Comparison of ENCODE assay signal across 8 cellular contexts in the genomic region with DNA sequence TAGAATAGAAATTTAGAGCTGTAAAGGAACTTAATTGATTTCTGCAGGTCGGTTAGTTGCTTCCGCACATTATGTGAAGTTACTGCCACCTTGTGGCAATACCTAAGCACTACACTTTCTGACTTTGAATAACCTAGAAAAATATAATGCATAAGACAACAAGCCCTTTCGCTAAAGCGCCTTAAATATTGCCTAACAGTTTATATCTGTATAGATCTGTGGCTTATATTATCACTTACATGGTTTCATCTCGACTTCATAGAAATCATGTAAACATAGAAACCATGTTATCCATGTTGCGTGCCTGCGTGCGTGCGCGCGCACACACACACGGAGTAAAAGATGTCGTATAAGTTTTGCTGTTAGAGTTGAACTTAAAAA. TPM values are rescaled to one million over a fixed set of nuclear protein-coding genes. Genes with fewer than 3 reads are reported as not detected.
DNase-seq lines count a peak whose midpoint lies in the region; ATAC-seq, FAIRE-seq and TF ChIP-seq lines count a peak whose summit lies in the region.

No MANE protein-coding gene starts in this region.

- H3K9me3 ChIP-seq in IMR-90 (ENCODE audit: control insufficient read depth, insufficient read depth, low read length) (no peaks in the 10 kb centered on the region), body of pancreas (no peaks in the 10 kb centered on the region), iPS-18a (ENCODE audit: control insufficient read depth, low read depth, low read length) (no peaks in the 10 kb centered on the region)

- in situ Hi-C loops in IMR-90 (cut with MboI; ENCODE audit: low sequenced_read_pairs) = loop anchor here (10.0 kb wide), 1 partner anchor 794 kb away; no protein-coding TSS in a partner anchor

- no peak overlapping the region for H3K23ac ChIP-seq in IMR-90 (ENCODE audit: low read depth, low read length)

- H3K4me1 ChIP-seq in IMR-90 (ENCODE audit: control insufficient read depth, insufficient read depth, low read length) = no peaks in the 10 kb centered on the region
- no peaks in the 10 kb centered on the region for H3K4me1 ChIP-seq in body of pancreas
- peaks cover 10% of the 10 kb centered on the region for H3K4me1 ChIP-seq in iPS-18a (ENCODE audit: control insufficient read depth, low read depth, low read length)

- TF ChIP-seq RAD21 in IMR-90 (IDR thresholded peaks at IDR 0.05; ENCODE audit: low read length) = peak; percentile 78

- dilution Hi-C loops in IMR-90 (cut with HindIII; ENCODE audit: low sequenced_read_pairs, unreplicated experiment) = no loop called here

- ATAC-seq in IMR-90 (ENCODE audit: low read depth) = peak; percentile 59
- peak; percentile 58 for ATAC-seq in body of pancreas
- ATAC-seq in sciatic nerve = peak; percentile 78

- H3K27ac ChIP-seq in IMR-90 (ENCODE audit: insufficient read depth, low read length) (peak overlapping the region; percentile 36; the same call in 1 of the 2 replicates), body of pancreas (peak overlapping the region in 1 of 4 donors; percentile 64), iPS-18a (ENCODE audit: low read length) (peak overlapping the region; percentile 71)

- H2BK120ac ChIP-seq in IMR-90 (ENCODE audit: low read depth, low read length) = peak overlapping the region; percentile 11; the same call in 1 of the 2 replicates

- H3K4me3 ChIP-seq in IMR-90 (ENCODE audit: insufficient read depth, low read depth, low read length) (peak overlapping the region; percentile 61), body of pancreas (no peak overlapping the region), iPS-18a (ENCODE audit: low read length) (peak overlapping the region; percentile 95)

- H3K79me1 ChIP-seq in IMR-90 (ENCODE audit: low read depth in 1 of 2, low read length in 2 of 2) = no peaks in the 10 kb centered on the region

- H2BK20ac ChIP-seq in IMR-90 (ENCODE audit: low read depth, low read length) = no peak overlapping the region

- peak overlapping the region; percentile 60 for H2AFZ ChIP-seq in IMR-90 (replicated peaks; ENCODE audit: low read length, poor library complexity)

- H2BK5ac ChIP-seq in IMR-90 (ENCODE audit: low read depth, low read length, poor library complexity, severe bottlenecking) = peak overlapping the region; percentile 87

- no peak overlapping the region for H2BK15ac ChIP-seq in IMR-90 (ENCODE audit: low read depth, low read length)

- H4K5ac ChIP-seq in IMR-90 (ENCODE audit: low read depth, low read length) = peak overlapping the region; percentile 16

- BruUV-seq in IMR-90 (replicated peaks; lab: Mats Ljungman, UMichigan) = no TSS peak

- peak; percentile 90 for TF ChIP-seq CTCF in IMR-90 (conservative IDR thresholded peaks at IDR 0.05; ENCODE audit: low read depth, low read length)
- TF ChIP-seq CTCF in body of pancreas (IDR thresholded peaks at IDR 0.05) = peak; percentile 50 to 91 (median 78)

- peak; percentile 23 for FAIRE-seq in A204.1 (lab: Jason Lieb, UNC)

- DNase-seq in GDM1 (lab: John Stamatoyannopoulos, UW) (peak; percentile 41), IMR-90 (peak; percentile 61), body of pancreas (peak; percentile 25 to 54 (median 44)), sciatic nerve (ENCODE audit: low spot score) (peak; percentile 75)
- no peak for DNase-seq in activated effector memory CD4-positive, alpha-beta T cell treated with anti-CD3 and anti-CD28 coated beads, Interleukin-2, amount 50 U/mL, for 16 hours

- H3K27me3 ChIP-seq in IMR-90 (ENCODE audit: control insufficient read depth, insufficient read depth, low read length) (no peaks in the 10 kb centered on the region), body of pancreas (no peaks in the 10 kb centered on the region), iPS-18a (ENCODE audit: control insufficient read depth, insufficient read depth, low read length) (no peaks in the 10 kb centered on the region)

- H3K36me3 ChIP-seq in IMR-90 (ENCODE audit: control insufficient read depth, insufficient read depth, low read length) (no peaks in the 10 kb centered on the region), body of pancreas (replicated peaks in 1 of 2; ENCODE audit: insufficient read depth in 1 of 2, low read depth in 2 of 2) (no peaks in the 10 kb centered on the region), iPS-18a (ENCODE audit: control insufficient read depth, low read depth, low read length) (no peaks in the 10 kb centered on the region)

- intact Hi-C loops in IMR-90 (cut with micrococcal nuclease) = loop anchor here (1.0 to 2.0 kb wide), 5 partner anchors 74 to 1036 kb away; no protein-coding TSS in a partner anchor
- intact Hi-C loops in body of pancreas (cut with DNase I) = no loop called here
- intact Hi-C loops in sciatic nerve (cut with DNase I) = no loop called here

- WGBS in IMR-90 (ENCODE audit: extremely low coverage in 2 of 2, insufficient read length in 1 of 2), 2 experiments = no CpG with 5 or more reads among the region's 13 CpGs
- WGBS in body of pancreas, 2 donors = 3 to 16% methylated on average over 13 of the region's 13 CpGs

- H3K14ac ChIP-seq in IMR-90 (replicated peaks; ENCODE audit: low read depth, low read length) = no peak overlapping the region

- H4K8ac ChIP-seq in IMR-90 (ENCODE audit: low read depth in 2 of 2, low read length in 2 of 2) = peak overlapping the region in 1 of 2 experiments; percentile 11; a peak in 2 of 4 replicates

- POLR2A ChIA-PET in IMR-90 (lab: Charles Lee; ENCODE audit: unreplicated experiment) = interaction anchor here (1.3 kb wide), 1 partner anchor 11 kb away, joined by 4 read pairs; a partner anchor contains a TSS

- CTCF ChIA-PET in IMR-90 (lab: Yijun Ruan, JAX) = interaction anchor here (0.6 to 1.4 kb wide), 8 partner anchors 9 to 1028 kb away, joined by 3 to 7 read pairs (median 4); no protein-coding TSS in a partner anchor

- H3K9ac ChIP-seq in IMR-90 (ENCODE audit: low read depth, low read length) (peak overlapping the region; percentile 81), iPS-18a (ENCODE audit: low read length) (peak overlapping the region; percentile 70)

- H2AK9ac ChIP-seq in IMR-90 (replicated peaks; ENCODE audit: low read depth, low read length, poor library complexity) = no peak overlapping the region

- H3K4me2 ChIP-seq in IMR-90 (ENCODE audit: low read depth, low read length) = peak overlapping the region; percentile 90

- no peaks in the 10 kb centered on the region for H3K9me1 ChIP-seq in IMR-90 (ENCODE audit: insufficient read depth, low read length)

- H2AK5ac ChIP-seq in IMR-90 (ENCODE audit: low read depth, low read length) = no peak overlapping the region

- H4K91ac ChIP-seq in IMR-90 (ENCODE audit: insufficient read depth, low read depth, low read length) = no peak overlapping the region

- H3K56ac ChIP-seq in IMR-90 (ENCODE audit: extremely low read depth, insufficient read depth, low read length) = peak overlapping the region; percentile 41

- no peaks in the 10 kb centered on the region for H4K20me1 ChIP-seq in IMR-90 (ENCODE audit: insufficient read depth, low read length)

- no peak overlapping the region for H3K4ac ChIP-seq in IMR-90 (ENCODE audit: low read depth, low read length)

- TF ChIP-seq POLR2A in IMR-90 (IDR thresholded peaks at IDR 0.05; ENCODE audit: low read depth, low read length) (no peak), body of pancreas (IDR thresholded peaks at IDR 0.05) (no peak)

- H3K18ac ChIP-seq in IMR-90 (ENCODE audit: low read depth, low read length) = peak overlapping the region; percentile 1; the same call in 1 of the 2 replicates

TF ChIP-seq in IMR-90, 13 proteins besides CTCF, POLR2A, EP300 and RAD21:
- TF ChIP-seq SMC3 (IDR thresholded peaks at IDR 0.05; ENCODE audit: low read depth, low read length) (peak; percentile 56; the same call in 1 of the 2 replicates), MXI1 (IDR thresholded peaks at IDR 0.05; ENCODE audit: borderline replicate concordance, low read depth, low read length) (no peak), BHLHE40 (IDR thresholded peaks at IDR 0.05; ENCODE audit: low read depth, low read length) (no peak)

TF ChIP-seq in PFSK-1, 5 proteins besides CTCF, POLR2A, EP300 and RAD21:
- TF ChIP-seq TAF1 (IDR thresholded peaks at IDR 0.05; ENCODE audit: borderline replicate concordance, insufficient read depth, low read length) (0 out of 2 replicates have a peak, but pooled peaks have one; percentile 21), FOXP2 (optimal IDR thresholded peaks at IDR 0.05; ENCODE audit: borderline replicate concordance, extremely low read depth, extremely low read length, insufficient read depth) (no peak), SIN3A (IDR thresholded peaks at IDR 0.05; ENCODE audit: borderline replicate concordance, insufficient read depth, low read length) (no peak), POLR2AphosphoS5 (IDR thresholded peaks at IDR 0.05; ENCODE audit: low read depth, low read length) (no peak)
- TF ChIP-seq, protein P1, sequence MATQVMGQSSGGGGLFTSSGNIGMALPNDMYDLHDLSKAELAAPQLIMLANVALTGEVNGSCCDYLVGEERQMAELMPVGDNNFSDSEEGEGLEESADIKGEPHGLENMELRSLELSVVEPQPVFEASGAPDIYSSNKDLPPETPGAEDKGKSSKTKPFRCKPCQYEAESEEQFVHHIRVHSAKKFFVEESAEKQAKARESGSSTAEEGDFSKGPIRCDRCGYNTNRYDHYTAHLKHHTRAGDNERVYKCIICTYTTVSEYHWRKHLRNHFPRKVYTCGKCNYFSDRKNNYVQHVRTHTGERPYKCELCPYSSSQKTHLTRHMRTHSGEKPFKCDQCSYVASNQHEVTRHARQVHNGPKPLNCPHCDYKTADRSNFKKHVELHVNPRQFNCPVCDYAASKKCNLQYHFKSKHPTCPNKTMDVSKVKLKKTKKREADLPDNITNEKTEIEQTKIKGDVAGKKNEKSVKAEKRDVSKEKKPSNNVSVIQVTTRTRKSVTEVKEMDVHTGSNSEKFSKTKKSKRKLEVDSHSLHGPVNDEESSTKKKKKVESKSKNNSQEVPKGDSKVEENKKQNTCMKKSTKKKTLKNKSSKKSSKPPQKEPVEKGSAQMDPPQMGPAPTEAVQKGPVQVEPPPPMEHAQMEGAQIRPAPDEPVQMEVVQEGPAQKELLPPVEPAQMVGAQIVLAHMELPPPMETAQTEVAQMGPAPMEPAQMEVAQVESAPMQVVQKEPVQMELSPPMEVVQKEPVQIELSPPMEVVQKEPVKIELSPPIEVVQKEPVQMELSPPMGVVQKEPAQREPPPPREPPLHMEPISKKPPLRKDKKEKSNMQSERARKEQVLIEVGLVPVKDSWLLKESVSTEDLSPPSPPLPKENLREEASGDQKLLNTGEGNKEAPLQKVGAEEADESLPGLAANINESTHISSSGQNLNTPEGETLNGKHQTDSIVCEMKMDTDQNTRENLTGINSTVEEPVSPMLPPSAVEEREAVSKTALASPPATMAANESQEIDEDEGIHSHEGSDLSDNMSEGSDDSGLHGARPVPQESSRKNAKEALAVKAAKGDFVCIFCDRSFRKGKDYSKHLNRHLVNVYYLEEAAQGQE (IDR thresholded peaks at IDR 0.05; ENCODE audit: insufficient read depth in 1 of 2, low read depth in 2 of 2, low read length in 2 of 2) = no peak

RNA-seq across cellular contexts. Expression of a gene that starts 10.9 kb away (rescaled TPM):
- total RNA-seq in IMR-90 (2012; rRNA removed) (45.0 and 60.3 TPM in 2 replicates), body of pancreas (10 to 100 TPM; 10.9 to 11.2 TPM), sciatic nerve (160 TPM)
- polyA plus RNA-seq in IMR-90 (2012; rRNA removed) = 59.2 and 65.3 TPM in 2 replicates
- 10.3 and 12.7 TPM in 2 replicates for polyA plus RNA-seq in IMR-90 (2012; cell fraction: cytosol; rRNA removed)
- 4.0 and 42.3 TPM in 2 replicates for polyA plus RNA-seq in IMR-90 (2012; cell fraction: nucleus; rRNA removed; ENCODE audit: low replicate concordance)
- polyA plus RNA-seq in PFSK-1 (2012; ENCODE audit: insufficient read length, low read depth) = 88.1 TPM

Comparison
In these comparisons a context has a peak if more than half of its experiments do, and no peak if none do; other contexts are left out.
1. H3K4me3 ChIP-seq: peak in IMR-90 (single experiment) and iPS-18a (single experiment); none in body of pancreas (0 of 2).
2. Peak in every context shown above with its lines, with median percentiles within 50 percentile points of each other: ATAC-seq.